In the genomic region with DNA sequence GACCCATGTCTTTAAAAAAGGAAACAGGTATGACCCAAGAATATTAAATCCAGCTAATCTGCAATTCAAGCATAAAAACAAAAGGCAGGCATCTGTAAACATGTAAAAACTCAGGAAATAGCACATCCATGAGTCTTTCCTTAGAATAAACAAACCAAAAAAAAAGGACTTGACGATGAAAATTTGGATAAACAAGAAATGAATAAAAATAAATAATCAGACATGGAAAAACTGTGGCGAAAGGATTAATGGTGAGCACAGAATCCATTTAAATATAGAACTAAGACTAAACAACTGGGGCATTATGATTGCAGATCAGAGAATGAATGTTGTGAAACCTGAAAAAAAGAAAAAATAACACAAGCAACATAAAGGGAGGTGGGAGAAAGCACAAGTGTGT, we compare ENCODE assay signal across 1 cellular context.
TF ChIP-seq lines count a peak whose summit lies in the region.

No MANE protein-coding gene starts in this region.

TF ChIP-seq in endothelial cell of umbilical vein, 7 proteins besides CTCF, POLR2A, EP300 and RAD21:
- peak; percentile 28 for TF ChIP-seq POLR2AphosphoS5 (IDR thresholded peaks at IDR 0.05; ENCODE audit: insufficient read depth, low read depth, low read length)
- peak; percentile 51 for TF ChIP-seq JUN (IDR thresholded peaks at IDR 0.05; ENCODE audit: borderline replicate concordance, insufficient read depth, insufficient read length, low read depth)
- TF ChIP-seq GATA2 (IDR thresholded peaks at IDR 0.05; ENCODE audit: insufficient read depth, insufficient read length, low read depth, low read length): no peak
- peak; percentile 10 for TF ChIP-seq FOS (IDR thresholded peaks at IDR 0.05; ENCODE audit: borderline replicate concordance, insufficient read depth, low read length)
- TF ChIP-seq EZH2 (IDR thresholded peaks at IDR 0.05; ENCODE audit: borderline replicate concordance, low read depth, low read length, severe bottlenecking): no peak
